In genomic region chr17:46225274-46225794, GRCh38 we compare ENCODE assay signal across 8 cellular contexts. TPM values are rescaled to one million over a fixed set of nuclear protein-coding genes. Genes with fewer than 3 reads are reported as not detected.
DNase-seq lines count a peak whose midpoint lies in the region; ATAC-seq and TF ChIP-seq lines count a peak whose summit lies in the region.
"Not testable (repeated sequence)": the region's sequence is repeated elsewhere in the genome, so short reads cannot be mapped to it uniquely, and the experiment has no call there.

No MANE protein-coding gene starts in this region.

- H3K4me3 ChIP-seq in AG04450 (ENCODE audit: low read depth, low read length) (peak overlapping the region; percentile 54), WI38 (ENCODE audit: low read depth, low read length) (peak overlapping the region; percentile 60), cardiac fibroblast (replicated peaks in 1 of 2; ENCODE audit: low read depth in 2 of 2, low read length in 2 of 2) (peak overlapping the region; percentile 44 to 52), smooth muscle cell (peak overlapping the region; percentile 88)

- ATAC-seq in GM18907 (IDR thresholded peaks at IDR 0.05; ENCODE audit: unreplicated experiment) (peak; percentile 98), HG03135 (IDR thresholded peaks at IDR 0.05; ENCODE audit: unreplicated experiment) (peak; percentile 99)

- H3K4me2 ChIP-seq in smooth muscle cell: peak overlapping the region; percentile 66

- H3K27me3 ChIP-seq in AG04450 (ENCODE audit: control insufficient read depth, insufficient read depth, low read length); smooth muscle cell (ENCODE audit: low read depth): not testable (repeated sequence)

- H3K27ac Mint-ChIP-seq in immature natural killer cell: peak overlapping the region; percentile 60 to 93 (median 76)

- not testable (repeated sequence) for H3F3A ChIP-seq in smooth muscle cell (ENCODE audit: low read depth)

- not testable (repeated sequence) for H3K4me1 ChIP-seq in smooth muscle cell (ENCODE audit: low read depth)

- not testable (repeated sequence) for H3K9ac ChIP-seq in smooth muscle cell (ENCODE audit: low read depth)

- CTCF ChIA-PET in AG04450 (lab: Charles Lee): not testable (repeated sequence)

- 2% methylated on average over 19 of the region's 22 CpGs for whole genome bisulfite sequencing in smooth muscle cell (ENCODE audit: low lambda C conversion rate)

- peak; percentile 45 for DNase-seq in AG04450 (ENCODE audit: low read depth, low spot score)
- DNase-seq in NCI-H2196 treated with DMSO at 0.1 percent for 48 hours (lab: John Stamatoyannopoulos, UW; ENCODE audit: unreplicated experiment): peak; percentile 99
- peak; percentile 85 to 92 for DNase-seq in cardiac fibroblast (ENCODE audit: low read depth in 2 of 2)
- peak; percentile 86 to 95 (median 93) for DNase-seq in immature natural killer cell
- DNase-seq in smooth muscle cell (lab: John Stamatoyannopoulos, UW; ENCODE audit: unreplicated experiment): peak; percentile 86

- not testable (repeated sequence) for H3K27ac ChIP-seq in AG04450 (ENCODE audit: low read depth, low read length); smooth muscle cell (ENCODE audit: low read depth)

- not testable (repeated sequence) for H3K9me3 Mint-ChIP-seq in immature natural killer cell

- H3K4me3 Mint-ChIP-seq in immature natural killer cell: peak overlapping the region; percentile 87 to 95 (median 89)

- TF ChIP-seq CTCF in AG04450 (IDR thresholded peaks at IDR 0.05; ENCODE audit: low read depth, low read length); WI38 (IDR thresholded peaks at IDR 0.05; ENCODE audit: low read depth, low read length); cardiac fibroblast (IDR thresholded peaks at IDR 0.05; ENCODE audit: low read depth, low read length); smooth muscle cell (IDR thresholded peaks at IDR 0.05; ENCODE audit: borderline replicate concordance, insufficient read depth, poor library complexity, severe bottlenecking): not testable (repeated sequence)

- H3K79me2 ChIP-seq in smooth muscle cell (ENCODE audit: low read depth): not testable (repeated sequence)

- peak overlapping the region; percentile 40 for H2AFZ ChIP-seq in smooth muscle cell (ENCODE audit: low read depth)

- not testable (repeated sequence) for H3K36me3 Mint-ChIP-seq in immature natural killer cell

- H3K36me3 ChIP-seq in smooth muscle cell (ENCODE audit: low read depth): not testable (repeated sequence)

- not testable (repeated sequence) for H3K27me3 Mint-ChIP-seq in immature natural killer cell (ENCODE audit: low read depth in 3 of 3)

- POLR2A ChIA-PET in AG04450 (lab: Yijun Ruan, JAX): not testable (repeated sequence)

- H3K4me1 Mint-ChIP-seq in immature natural killer cell: not testable (repeated sequence)

- H3K9me3 ChIP-seq in AG04450 (ENCODE audit: control insufficient read depth, insufficient read depth, low read length); smooth muscle cell (replicated peaks; ENCODE audit: low read depth): not testable (repeated sequence)

- not testable (repeated sequence) for H4K20me1 ChIP-seq in smooth muscle cell (ENCODE audit: low read depth)

RNA-seq across cellular contexts. Expression of gene KANSL1, which starts 32.1 kb away (rescaled TPM):
- polyA plus RNA-seq in AG04450 (2011; rRNA removed): 15.6 and 27.0 TPM in 2 replicates
- polyA minus RNA-seq in AG04450 (2011; rRNA and poly(A)+ RNA removed): 94.2 and 95.8 TPM in 2 replicates
- polyA plus RNA-seq in immature natural killer cell: 10 to 100 TPM in 1 of 3 donors, 1 to 10 TPM in 2; 3.3 to 21.9 (median 8.6) TPM
- 59.9 and 69.7 TPM in 2 replicates for total RNA-seq in smooth muscle cell
- 16.9 and 23.2 TPM in 2 replicates for polyA plus RNA-seq in smooth muscle cell

Comparison
In these comparisons a context has a peak if more than half of its experiments do, and no peak if none do; other contexts are left out.
1. DNase-seq: peak in every context shown above with its lines; median percentile 99 in NCI-H2196 treated with DMSO at 0.1 percent for 48 hours; 93 in immature natural killer cell; 88 in cardiac fibroblast; 86 in smooth muscle cell; 45 in AG04450.